In genomic region chr7:48085433-48085791, GRCh38 we compare ENCODE assay signal across 10 cellular contexts. TPM values are rescaled to one million over a fixed set of nuclear protein-coding genes. Genes with fewer than 3 reads are reported as not detected.
DNase-seq lines count a peak whose midpoint lies in the region; ATAC-seq lines count a peak whose summit lies in the region.
"Had no signal": no experiment of that assay in that cellular context is flagged by ENCODE, and none has a peak within 500 bp of the region (broad histone marks: within the 10 kb centered on the region; RNA-seq: fewer than 3 reads in every experiment).

No MANE protein-coding gene starts in this region.

- H3K27me3 Mint-ChIP-seq in activated T-helper 17 cell treated with anti-CD3 and anti-CD28 coated beads, Interleukin-2, amount 50 U/mL, for 72 hours: no peaks in the 10 kb centered on the region
- no peaks in the 10 kb centered on the region for H3K27me3 Mint-ChIP-seq in natural killer cell treated with Interleukin-12 subunit alpha and Interleukin-12 subunit beta and Interleukin-15 and Interleukin-18, amount 100 ng/mL, for 72 hours

- H3K27ac Mint-ChIP-seq in activated T-helper 17 cell treated with anti-CD3 and anti-CD28 coated beads, Interleukin-2, amount 50 U/mL, for 72 hours: peak overlapping the region; percentile 92
- H3K27ac Mint-ChIP-seq in natural killer cell treated with Interleukin-12 subunit alpha and Interleukin-12 subunit beta and Interleukin-15 and Interleukin-18, amount 100 ng/mL, for 72 hours: peak overlapping the region; percentile 97 to 99

- peak; percentile 8 for ATAC-seq in HG03442 (IDR thresholded peaks at IDR 0.05; ENCODE audit: unreplicated experiment)
- ATAC-seq in activated T-helper 17 cell treated with anti-CD3 and anti-CD28 coated beads, Interleukin-2, amount 50 U/mL, for 72 hours (replicated peaks): no peak
- no peak for ATAC-seq in natural killer cell treated with Interleukin-12 subunit alpha and Interleukin-12 subunit beta and Interleukin-15 and Interleukin-18, amount 100 ng/mL, for 72 hours

- H3K4me1 Mint-ChIP-seq in activated T-helper 17 cell treated with anti-CD3 and anti-CD28 coated beads, Interleukin-2, amount 50 U/mL, for 72 hours: peaks cover 43% of the 10 kb centered on the region
- H3K4me1 Mint-ChIP-seq in natural killer cell treated with Interleukin-12 subunit alpha and Interleukin-12 subunit beta and Interleukin-15 and Interleukin-18, amount 100 ng/mL, for 72 hours (ENCODE audit: low read depth in 2 of 2): peaks cover 54% of the 10 kb centered on the region in 2 donors

- no peaks in the 10 kb centered on the region for H3K9me3 Mint-ChIP-seq in activated T-helper 17 cell treated with anti-CD3 and anti-CD28 coated beads, Interleukin-2, amount 50 U/mL, for 72 hours
- H3K9me3 Mint-ChIP-seq in natural killer cell treated with Interleukin-12 subunit alpha and Interleukin-12 subunit beta and Interleukin-15 and Interleukin-18, amount 100 ng/mL, for 72 hours: no peaks in the 10 kb centered on the region

- peak; percentile 11 for DNase-seq in EH (ENCODE audit: low read depth)
- no peak for DNase-seq in natural killer cell treated with Interleukin-12 subunit alpha and Interleukin-12 subunit beta and Interleukin-15 and Interleukin-18, amount 100 ng/mL, for 72 hours (ENCODE audit: low spot score)
- DNase-seq in UCSD-AML1 (lab: John Stamatoyannopoulos, UW; ENCODE audit: unreplicated experiment): no peak
- DNase-seq in NCI-H2029 treated with DMSO at 0.1 percent for 48 hours (lab: John Stamatoyannopoulos, UW): no peak
- DNase-seq in NCI-H82 treated with DMSO at 0.1 percent for 48 hours (lab: John Stamatoyannopoulos, UW; ENCODE audit: unreplicated experiment): no peak
- DNase-seq in effector CD4-positive, alpha-beta T cell: no peak
- DNase-seq: NCI-H748 treated with DMSO at 0.1 percent for 48 hours had no signal

- peaks cover 30% of the 10 kb centered on the region for H3K36me3 Mint-ChIP-seq in activated T-helper 17 cell treated with anti-CD3 and anti-CD28 coated beads, Interleukin-2, amount 50 U/mL, for 72 hours (ENCODE audit: low read depth)
- peaks cover 2% of the 10 kb centered on the region for H3K36me3 Mint-ChIP-seq in natural killer cell treated with Interleukin-12 subunit alpha and Interleukin-12 subunit beta and Interleukin-15 and Interleukin-18, amount 100 ng/mL, for 72 hours

- peak overlapping the region; percentile 81 for H3K4me3 Mint-ChIP-seq in activated T-helper 17 cell treated with anti-CD3 and anti-CD28 coated beads, Interleukin-2, amount 50 U/mL, for 72 hours
- peak overlapping the region; percentile 91 for H3K4me3 Mint-ChIP-seq in natural killer cell treated with Interleukin-12 subunit alpha and Interleukin-12 subunit beta and Interleukin-15 and Interleukin-18, amount 100 ng/mL, for 72 hours

RNA-seq across cellular contexts. Expression of gene UPP1, which starts 3.7 kb away (rescaled TPM):
- total RNA-seq in activated T-helper 17 cell treated with anti-CD3 and anti-CD28 coated beads, Interleukin-2, amount 50 U/mL, for 72 hours: 10 to 100 TPM; 69.1 to 83.9 TPM
- 100 to 1,000 TPM in 1 of 2 donors, 10 to 100 TPM in 1; 93.2 to 145 TPM for total RNA-seq in natural killer cell treated with Interleukin-12 subunit alpha and Interleukin-12 subunit beta and Interleukin-15 and Interleukin-18, amount 100 ng/mL, for 72 hours

RNA-seq across cellular contexts. Expression of gene C7orf57, which starts 50.1 kb away (rescaled TPM):
- under 1 TPM; 0.32 to 0.95 TPM for total RNA-seq in activated T-helper 17 cell treated with anti-CD3 and anti-CD28 coated beads, Interleukin-2, amount 50 U/mL, for 72 hours
- under 1 TPM; 0.56 to 0.57 TPM for total RNA-seq in natural killer cell treated with Interleukin-12 subunit alpha and Interleukin-12 subunit beta and Interleukin-15 and Interleukin-18, amount 100 ng/mL, for 72 hours

RNA-seq across cellular contexts. Expression of gene SUN3, which starts 56.5 kb away (rescaled TPM):
- total RNA-seq in activated T-helper 17 cell treated with anti-CD3 and anti-CD28 coated beads, Interleukin-2, amount 50 U/mL, for 72 hours: under 1 TPM in 1 of 2 donors, not detected in 1; 0.50 TPM
- under 1 TPM in 1 of 2 donors, not detected in 1; 0.71 TPM for total RNA-seq in natural killer cell treated with Interleukin-12 subunit alpha and Interleukin-12 subunit beta and Interleukin-15 and Interleukin-18, amount 100 ng/mL, for 72 hours
- total RNA-seq: dermis microvascular lymphatic vessel endothelial cell had no signal
